Comparison of ENCODE assay signal across 8 cellular contexts in the genomic region with DNA sequence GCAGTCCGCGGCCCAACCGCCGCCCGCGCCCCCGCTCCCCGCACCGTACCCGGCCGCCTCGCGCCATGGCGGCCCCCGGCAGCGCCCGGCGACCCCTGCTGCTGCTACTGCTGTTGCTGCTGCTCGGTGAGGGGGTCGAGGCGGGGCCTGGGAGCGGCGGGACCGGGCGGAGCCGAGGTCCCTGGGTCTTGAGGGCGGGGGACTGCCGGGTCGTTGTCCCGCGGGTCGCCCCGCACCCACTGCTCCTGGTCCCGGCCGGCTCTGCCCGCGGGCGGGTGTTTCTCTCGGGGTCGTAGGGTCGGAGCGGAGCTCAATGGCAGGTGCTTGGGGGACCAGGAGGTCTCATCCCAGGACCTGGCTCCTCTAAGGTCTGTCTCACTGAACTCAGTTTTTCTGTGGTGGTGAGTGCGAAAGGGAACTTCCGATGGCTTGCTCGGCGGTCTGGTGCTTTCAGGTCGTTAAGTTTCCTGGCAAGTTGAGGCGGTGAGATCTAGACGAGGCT. TPM values are rescaled to one million over a fixed set of nuclear protein-coding genes. Genes with fewer than 3 reads are reported as not detected.
A peak's percentile ranks its signal among the peaks of the same experiment; 100 is the strongest.
DNase-seq lines count a peak whose midpoint lies in the region; TF ChIP-seq lines count a peak whose summit lies in the region.

No MANE protein-coding gene starts in this region.

- TF ChIP-seq CTCF in GM12864 (IDR thresholded peaks at IDR 0.05; ENCODE audit: low read depth, low read length, missing control alignments) (no peak), right atrium auricular region (IDR thresholded peaks at IDR 0.05) (no peak), smooth muscle cell (IDR thresholded peaks at IDR 0.05; ENCODE audit: borderline replicate concordance, insufficient read depth, poor library complexity, severe bottlenecking) (no peak)

- peaks cover 10% of the 10 kb centered on the region for H3F3A ChIP-seq in GM23248 (ENCODE audit: insufficient read depth)
- H3F3A ChIP-seq in smooth muscle cell (ENCODE audit: low read depth) = no peaks in the 10 kb centered on the region

- peak overlapping the region; percentile 94 for H3K9ac ChIP-seq in GM23248
- peak overlapping the region; percentile 95 for H3K9ac ChIP-seq in smooth muscle cell (ENCODE audit: low read depth)

- H3K4me1 ChIP-seq in GM23248 (ENCODE audit: insufficient read depth) (peaks cover 11% of the 10 kb centered on the region; the same call in 1 of the 2 replicates), right atrium auricular region (peaks cover 0 to 33% of the 10 kb centered on the region in 2 donors), smooth muscle cell (ENCODE audit: low read depth) (peaks cover 5% of the 10 kb centered on the region)

- H3K27ac ChIP-seq in GM23248 = peak overlapping the region; percentile 66
- H3K27ac ChIP-seq in right atrium auricular region = peak overlapping the region; percentile 84 to 89
- peak overlapping the region; percentile 86 for H3K27ac ChIP-seq in smooth muscle cell (ENCODE audit: low read depth)

- H3K79me2 ChIP-seq in GM23248 (ENCODE audit: insufficient read depth) = peaks cover 52% of the 10 kb centered on the region
- peaks cover 58% of the 10 kb centered on the region for H3K79me2 ChIP-seq in smooth muscle cell (ENCODE audit: low read depth)

- in situ Hi-C loops in GM23248 (cut with MboI) = no loop called here

- H3K4me2 ChIP-seq in GM23248 (ENCODE audit: unreplicated experiment) = peak overlapping the region; percentile 92
- peak overlapping the region; percentile 99 for H3K4me2 ChIP-seq in smooth muscle cell

- H3K36me3 ChIP-seq in GM23248 (ENCODE audit: low read depth) (no peaks in the 10 kb centered on the region), right atrium auricular region (no peaks in the 10 kb centered on the region), smooth muscle cell (ENCODE audit: low read depth) (no peaks in the 10 kb centered on the region)

- H3K9me3 ChIP-seq in GM23248 (ENCODE audit: low read depth) = no peaks in the 10 kb centered on the region
- no peaks in the 10 kb centered on the region for H3K9me3 ChIP-seq in right atrium auricular region
- H3K9me3 ChIP-seq in smooth muscle cell (replicated peaks; ENCODE audit: low read depth) = no peaks in the 10 kb centered on the region

- H3K4me3 ChIP-seq in GM12864 (ENCODE audit: low read depth, low read length) (peak overlapping the region; percentile 88), GM23248 (peak overlapping the region; percentile 84), right atrium auricular region (peak overlapping the region; percentile 78 to 93), smooth muscle cell (peak overlapping the region; percentile 95)

- peak overlapping the region; percentile 97 for H2AFZ ChIP-seq in GM23248
- no peak overlapping the region for H2AFZ ChIP-seq in smooth muscle cell (ENCODE audit: low read depth)

- H3K9me2 ChIP-seq in GM23248 (ENCODE audit: insufficient read depth) = no peaks in the 10 kb centered on the region

- DNase-seq in GM12864 (ENCODE audit: low read depth) (peak; percentile 31), GM23248 (peak; percentile 56), NCI-H69 (lab: John Stamatoyannopoulos, UW) (peak; percentile 65), right atrium auricular region (ENCODE audit: low spot score) (no peak), smooth muscle cell (lab: John Stamatoyannopoulos, UW; ENCODE audit: unreplicated experiment) (no peak), NCI-H2107 treated with DMSO at 0.1 percent for 48 hours (lab: John Stamatoyannopoulos, UW; ENCODE audit: unreplicated experiment) (no peak), iPS-NIHi7 (ENCODE audit: extremely low spot score) (no peak)
- DNase-seq in activated effector memory CD4-positive, alpha-beta T cell treated with Interleukin-2 at 50 U/mL for 16 hours = peak; percentile 39

- H4K20me1 ChIP-seq in GM23248 (ENCODE audit: insufficient read depth) (no peaks in the 10 kb centered on the region), smooth muscle cell (ENCODE audit: low read depth) (peaks cover 37% of the 10 kb centered on the region)

- WGBS in GM23248 (ENCODE audit: low coverage in 1 of 2, low lambda C conversion rate in 2 of 2, missing lambda C conversion rate in 2 of 2), 2 experiments = 0 to 1% methylated on average over 27 to 41 of the region's 49 CpGs
- 0% methylated on average over 15 of the region's 49 CpGs for WGBS in smooth muscle cell (ENCODE audit: low lambda C conversion rate)

- H3K27me3 ChIP-seq in GM23248 (replicated peaks; ENCODE audit: insufficient read depth) (no peaks in the 10 kb centered on the region), right atrium auricular region (no peaks in the 10 kb centered on the region), smooth muscle cell (ENCODE audit: low read depth) (no peaks in the 10 kb centered on the region)

RNA-seq across cellular contexts. Expression of a gene that starts 0.4 kb away (rescaled TPM):
- total RNA-seq in GM23248 (2014; rRNA removed; shearing (Covaris generic)) = 295 and 305 TPM in 2 replicates
- polyA plus RNA-seq in GM23248 (2016; fragmentation: Nextera tagmentation; extraction: Ambion mirVana) (111 and 118 TPM in 2 replicates), smooth muscle cell (146 and 159 TPM in 2 replicates)
- total RNA-seq in right atrium auricular region (10 to 100 TPM; 70.0 to 73.7 TPM), smooth muscle cell (111 TPM in 2 replicates)

Comparison
In these comparisons a context has a peak if more than half of its experiments do, and no peak if none do; other contexts are left out.
1. DNase-seq: peak in GM12864 (single experiment), GM23248 (single experiment), NCI-H69 (single experiment) and activated effector memory CD4-positive, alpha-beta T cell treated with Interleukin-2 at 50 U/mL for 16 hours (single experiment); none in right atrium auricular region (single experiment), smooth muscle cell (single experiment), NCI-H2107 treated with DMSO at 0.1 percent for 48 hours (single experiment) and iPS-NIHi7 (single experiment).
2. Peak in every context shown above with its lines, with median percentiles within 50 percentile points of each other: H3K4me3 ChIP-seq and H3K27ac ChIP-seq.